In the genomic region with DNA sequence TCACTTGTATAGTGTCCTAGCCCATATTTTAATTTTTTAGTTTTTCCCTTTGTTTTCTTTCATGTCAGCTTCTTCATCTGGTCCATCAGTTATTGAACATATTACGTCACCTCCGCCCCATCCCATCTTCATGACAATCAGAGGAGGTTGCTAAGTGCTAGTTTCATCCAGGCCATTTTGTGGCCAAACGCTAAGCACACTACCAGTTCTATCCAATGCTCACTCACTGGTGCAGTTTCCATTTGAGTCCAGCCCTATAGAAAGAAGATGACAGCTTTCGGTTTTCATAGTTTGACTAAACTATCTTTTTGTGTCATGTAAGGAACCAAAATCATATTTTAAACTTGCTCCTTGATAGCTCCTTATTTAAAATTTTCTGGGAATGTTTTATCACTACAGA, we compare ENCODE assay signal across 1 cellular context.
A peak's percentile ranks its signal among the peaks of the same experiment; 100 is the strongest.
TF ChIP-seq lines count a peak whose summit lies in the region.

No MANE protein-coding gene starts in this region.

TF ChIP-seq in GM12878, 131 proteins besides CTCF, POLR2A, EP300 and RAD21 (continued from another document):
- TF ChIP-seq, protein P1, sequence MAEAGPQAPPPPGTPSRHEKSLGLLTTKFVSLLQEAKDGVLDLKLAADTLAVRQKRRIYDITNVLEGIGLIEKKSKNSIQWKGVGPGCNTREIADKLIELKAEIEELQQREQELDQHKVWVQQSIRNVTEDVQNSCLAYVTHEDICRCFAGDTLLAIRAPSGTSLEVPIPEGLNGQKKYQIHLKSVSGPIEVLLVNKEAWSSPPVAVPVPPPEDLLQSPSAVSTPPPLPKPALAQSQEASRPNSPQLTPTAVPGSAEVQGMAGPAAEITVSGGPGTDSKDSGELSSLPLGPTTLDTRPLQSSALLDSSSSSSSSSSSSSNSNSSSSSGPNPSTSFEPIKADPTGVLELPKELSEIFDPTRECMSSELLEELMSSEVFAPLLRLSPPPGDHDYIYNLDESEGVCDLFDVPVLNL (IDR thresholded peaks at IDR 0.05; ENCODE audit: low read depth, low read length) = no peak
- TF ChIP-seq SP1 (IDR thresholded peaks at IDR 0.05; ENCODE audit: low read depth, low read length) = peak; percentile 8
- TF ChIP-seq CBFB (IDR thresholded peaks at IDR 0.05; ENCODE audit: low read depth) = no peak
- TF ChIP-seq SRF (IDR thresholded peaks at IDR 0.05; ENCODE audit: low read depth in 2 of 2, low read length in 2 of 2) = no peak
- no peak for TF ChIP-seq CHD2 (IDR thresholded peaks at IDR 0.05; ENCODE audit: borderline replicate concordance, low read depth, low read length)
- no peak for TF ChIP-seq ZNF274 (IDR thresholded peaks at IDR 0.05; ENCODE audit: insufficient read depth, insufficient read length)
- TF ChIP-seq, protein P2, sequence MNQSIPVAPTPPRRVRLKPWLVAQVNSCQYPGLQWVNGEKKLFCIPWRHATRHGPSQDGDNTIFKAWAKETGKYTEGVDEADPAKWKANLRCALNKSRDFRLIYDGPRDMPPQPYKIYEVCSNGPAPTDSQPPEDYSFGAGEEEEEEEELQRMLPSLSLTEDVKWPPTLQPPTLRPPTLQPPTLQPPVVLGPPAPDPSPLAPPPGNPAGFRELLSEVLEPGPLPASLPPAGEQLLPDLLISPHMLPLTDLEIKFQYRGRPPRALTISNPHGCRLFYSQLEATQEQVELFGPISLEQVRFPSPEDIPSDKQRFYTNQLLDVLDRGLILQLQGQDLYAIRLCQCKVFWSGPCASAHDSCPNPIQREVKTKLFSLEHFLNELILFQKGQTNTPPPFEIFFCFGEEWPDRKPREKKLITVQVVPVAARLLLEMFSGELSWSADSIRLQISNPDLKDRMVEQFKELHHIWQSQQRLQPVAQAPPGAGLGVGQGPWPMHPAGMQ (IDR thresholded peaks at IDR 0.05; ENCODE audit: borderline replicate concordance) = no peak
- TF ChIP-seq TBL1XR1 (IDR thresholded peaks at IDR 0.05; ENCODE audit: low read depth, low read length) = no peak
- no peak for TF ChIP-seq RB1 (IDR thresholded peaks at IDR 0.05; ENCODE audit: borderline replicate concordance)
- peak; percentile 48; the same call in 1 of the 2 replicates for TF ChIP-seq EED (IDR thresholded peaks at IDR 0.05; ENCODE audit: low read depth)
- peak in 1 of 2 experiments; percentile 8; a peak in 1 of 4 replicates for TF ChIP-seq BHLHE40 (IDR thresholded peaks at IDR 0.05; ENCODE audit: borderline replicate concordance in 1 of 2, low read depth in 2 of 2, low read length in 1 of 2)
- no peak for TF ChIP-seq STAT3 (IDR thresholded peaks at IDR 0.05; ENCODE audit: low read depth, low read length)
- no peak for TF ChIP-seq SIX5 (IDR thresholded peaks at IDR 0.05; ENCODE audit: low read depth, low read length, severe bottlenecking)
- TF ChIP-seq HDAC6 (IDR thresholded peaks at IDR 0.05; ENCODE audit: unreplicated experiment) = no peak
- no peak for TF ChIP-seq ESRRA (IDR thresholded peaks at IDR 0.05; ENCODE audit: low read length)
- TF ChIP-seq RAD51 (IDR thresholded peaks at IDR 0.05) = no peak
- TF ChIP-seq ATF7 (IDR thresholded peaks at IDR 0.05; ENCODE audit: low read depth) = peak; percentile 95
- peak; percentile 39; the same call in 1 of the 2 replicates for TF ChIP-seq CREB1 (IDR thresholded peaks at IDR 0.05; ENCODE audit: low read depth)
- TF ChIP-seq, protein P3, sequence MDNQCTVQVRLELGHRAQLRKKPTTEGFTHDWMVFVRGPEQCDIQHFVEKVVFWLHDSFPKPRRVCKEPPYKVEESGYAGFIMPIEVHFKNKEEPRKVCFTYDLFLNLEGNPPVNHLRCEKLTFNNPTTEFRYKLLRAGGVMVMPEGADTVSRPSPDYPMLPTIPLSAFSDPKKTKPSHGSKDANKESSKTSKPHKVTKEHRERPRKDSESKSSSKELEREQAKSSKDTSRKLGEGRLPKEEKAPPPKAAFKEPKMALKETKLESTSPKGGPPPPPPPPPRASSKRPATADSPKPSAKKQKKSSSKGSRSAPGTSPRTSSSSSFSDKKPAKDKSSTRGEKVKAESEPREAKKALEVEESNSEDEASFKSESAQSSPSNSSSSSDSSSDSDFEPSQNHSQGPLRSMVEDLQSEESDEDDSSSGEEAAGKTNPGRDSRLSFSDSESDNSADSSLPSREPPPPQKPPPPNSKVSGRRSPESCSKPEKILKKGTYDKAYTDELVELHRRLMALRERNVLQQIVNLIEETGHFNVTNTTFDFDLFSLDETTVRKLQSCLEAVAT (IDR thresholded peaks at IDR 0.05) = no peak
- no peak for TF ChIP-seq ZBTB4 (CRISPR knock-in tag; IDR thresholded peaks at IDR 0.05)
- TF ChIP-seq, protein P4, sequence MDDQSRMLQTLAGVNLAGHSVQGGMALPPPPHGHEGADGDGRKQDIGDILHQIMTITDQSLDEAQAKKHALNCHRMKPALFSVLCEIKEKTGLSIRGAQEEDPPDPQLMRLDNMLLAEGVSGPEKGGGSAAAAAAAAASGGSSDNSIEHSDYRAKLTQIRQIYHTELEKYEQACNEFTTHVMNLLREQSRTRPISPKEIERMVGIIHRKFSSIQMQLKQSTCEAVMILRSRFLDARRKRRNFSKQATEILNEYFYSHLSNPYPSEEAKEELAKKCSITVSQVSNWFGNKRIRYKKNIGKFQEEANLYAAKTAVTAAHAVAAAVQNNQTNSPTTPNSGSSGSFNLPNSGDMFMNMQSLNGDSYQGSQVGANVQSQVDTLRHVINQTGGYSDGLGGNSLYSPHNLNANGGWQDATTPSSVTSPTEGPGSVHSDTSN (IDR thresholded peaks at IDR 0.05; ENCODE audit: insufficient replicate concordance, low read depth, low read length) = no peak
- TF ChIP-seq BCLAF1 (IDR thresholded peaks at IDR 0.05) = no peak
- TF ChIP-seq CREM (IDR thresholded peaks at IDR 0.05; ENCODE audit: low read depth) = peak; percentile 69; the same call in 1 of the 2 replicates
- TF ChIP-seq GATAD2B (conservative IDR thresholded peaks at IDR 0.05; ENCODE audit: low read depth) = no peak
- no peak for TF ChIP-seq JUND (IDR thresholded peaks at IDR 0.05; ENCODE audit: low read depth, low read length)
- TF ChIP-seq, protein P5, sequence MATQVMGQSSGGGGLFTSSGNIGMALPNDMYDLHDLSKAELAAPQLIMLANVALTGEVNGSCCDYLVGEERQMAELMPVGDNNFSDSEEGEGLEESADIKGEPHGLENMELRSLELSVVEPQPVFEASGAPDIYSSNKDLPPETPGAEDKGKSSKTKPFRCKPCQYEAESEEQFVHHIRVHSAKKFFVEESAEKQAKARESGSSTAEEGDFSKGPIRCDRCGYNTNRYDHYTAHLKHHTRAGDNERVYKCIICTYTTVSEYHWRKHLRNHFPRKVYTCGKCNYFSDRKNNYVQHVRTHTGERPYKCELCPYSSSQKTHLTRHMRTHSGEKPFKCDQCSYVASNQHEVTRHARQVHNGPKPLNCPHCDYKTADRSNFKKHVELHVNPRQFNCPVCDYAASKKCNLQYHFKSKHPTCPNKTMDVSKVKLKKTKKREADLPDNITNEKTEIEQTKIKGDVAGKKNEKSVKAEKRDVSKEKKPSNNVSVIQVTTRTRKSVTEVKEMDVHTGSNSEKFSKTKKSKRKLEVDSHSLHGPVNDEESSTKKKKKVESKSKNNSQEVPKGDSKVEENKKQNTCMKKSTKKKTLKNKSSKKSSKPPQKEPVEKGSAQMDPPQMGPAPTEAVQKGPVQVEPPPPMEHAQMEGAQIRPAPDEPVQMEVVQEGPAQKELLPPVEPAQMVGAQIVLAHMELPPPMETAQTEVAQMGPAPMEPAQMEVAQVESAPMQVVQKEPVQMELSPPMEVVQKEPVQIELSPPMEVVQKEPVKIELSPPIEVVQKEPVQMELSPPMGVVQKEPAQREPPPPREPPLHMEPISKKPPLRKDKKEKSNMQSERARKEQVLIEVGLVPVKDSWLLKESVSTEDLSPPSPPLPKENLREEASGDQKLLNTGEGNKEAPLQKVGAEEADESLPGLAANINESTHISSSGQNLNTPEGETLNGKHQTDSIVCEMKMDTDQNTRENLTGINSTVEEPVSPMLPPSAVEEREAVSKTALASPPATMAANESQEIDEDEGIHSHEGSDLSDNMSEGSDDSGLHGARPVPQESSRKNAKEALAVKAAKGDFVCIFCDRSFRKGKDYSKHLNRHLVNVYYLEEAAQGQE (IDR thresholded peaks at IDR 0.05; ENCODE audit: low read depth, low read length) = no peak
- peak; percentile 62 to 72 for TF ChIP-seq IKZF2 (IDR thresholded peaks at IDR 0.05)
- peak; percentile 75 for TF ChIP-seq NFIC (IDR thresholded peaks at IDR 0.05; ENCODE audit: low read depth, low read length)
- no peak for TF ChIP-seq MXI1 (IDR thresholded peaks at IDR 0.05; ENCODE audit: low read depth, low read length)
- no peak for TF ChIP-seq ATF3 (IDR thresholded peaks at IDR 0.05; ENCODE audit: borderline replicate concordance, extremely low read depth, low read depth, low read length)
- TF ChIP-seq, protein P6, sequence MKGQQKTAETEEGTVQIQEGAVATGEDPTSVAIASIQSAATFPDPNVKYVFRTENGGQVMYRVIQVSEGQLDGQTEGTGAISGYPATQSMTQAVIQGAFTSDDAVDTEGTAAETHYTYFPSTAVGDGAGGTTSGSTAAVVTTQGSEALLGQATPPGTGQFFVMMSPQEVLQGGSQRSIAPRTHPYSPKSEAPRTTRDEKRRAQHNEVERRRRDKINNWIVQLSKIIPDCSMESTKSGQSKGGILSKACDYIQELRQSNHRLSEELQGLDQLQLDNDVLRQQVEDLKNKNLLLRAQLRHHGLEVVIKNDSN (IDR thresholded peaks at IDR 0.05; ENCODE audit: borderline replicate concordance, extremely low read length, insufficient read depth, low read depth, low read length) = no peak
- no peak for TF ChIP-seq NR2F1 (conservative IDR thresholded peaks at IDR 0.05)
- TF ChIP-seq, protein P7, sequence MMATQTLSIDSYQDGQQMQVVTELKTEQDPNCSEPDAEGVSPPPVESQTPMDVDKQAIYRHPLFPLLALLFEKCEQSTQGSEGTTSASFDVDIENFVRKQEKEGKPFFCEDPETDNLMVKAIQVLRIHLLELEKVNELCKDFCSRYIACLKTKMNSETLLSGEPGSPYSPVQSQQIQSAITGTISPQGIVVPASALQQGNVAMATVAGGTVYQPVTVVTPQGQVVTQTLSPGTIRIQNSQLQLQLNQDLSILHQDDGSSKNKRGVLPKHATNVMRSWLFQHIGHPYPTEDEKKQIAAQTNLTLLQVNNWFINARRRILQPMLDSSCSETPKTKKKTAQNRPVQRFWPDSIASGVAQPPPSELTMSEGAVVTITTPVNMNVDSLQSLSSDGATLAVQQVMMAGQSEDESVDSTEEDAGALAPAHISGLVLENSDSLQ (IDR thresholded peaks at IDR 0.05) = peak; percentile 74
- no peak for TF ChIP-seq CEBPZ (IDR thresholded peaks at IDR 0.05; ENCODE audit: low read depth, low read length)
